ENCODE assay signal across 8 cellular contexts in genomic region chr20:31712564-31713311, GRCh38. TPM values are rescaled to one million over a fixed set of nuclear protein-coding genes. Genes with fewer than 3 reads are reported as not detected.
DNase-seq lines count a peak whose midpoint lies in the region; ATAC-seq and TF ChIP-seq lines count a peak whose summit lies in the region.

No MANE protein-coding gene starts in this region.

- H3K27ac Mint-ChIP-seq in T-helper 2 cell treated with Interferon-gamma antibody and Interleukin-4, amounts not matched to agents 5 μg/mL and 100 μg/mL, for 36 hours, result peak overlapping the region; percentile 60
- peak overlapping the region; percentile 65 to 99 for H3K27ac Mint-ChIP-seq in natural killer cell treated with Interleukin-12 subunit alpha and Interleukin-12 subunit beta and Interleukin-15 and Interleukin-18, amount 100 ng/mL, for 72 hours

- H3K4me3 ChIP-seq in WI38 (ENCODE audit: low read depth, low read length), result peak overlapping the region; percentile 51

- peak overlapping the region; percentile 1 for H3K4me3 Mint-ChIP-seq in T-helper 2 cell treated with Interferon-gamma antibody and Interleukin-4, amounts not matched to agents 5 μg/mL and 100 μg/mL, for 36 hours
- H3K4me3 Mint-ChIP-seq in natural killer cell treated with Interleukin-12 subunit alpha and Interleukin-12 subunit beta and Interleukin-15 and Interleukin-18, amount 100 ng/mL, for 72 hours, result peak overlapping the region; percentile 65

- no peak for ATAC-seq in natural killer cell treated with Interleukin-12 subunit alpha and Interleukin-12 subunit beta and Interleukin-15 and Interleukin-18, amount 100 ng/mL, for 72 hours
- no peak for ATAC-seq in HG03342 (IDR thresholded peaks at IDR 0.05; ENCODE audit: unreplicated experiment)
- ATAC-seq in GM19023 (IDR thresholded peaks at IDR 0.05; ENCODE audit: unreplicated experiment), result no peak

- no peak for TF ChIP-seq CTCF in WI38 (IDR thresholded peaks at IDR 0.05; ENCODE audit: low read depth, low read length)

- peaks cover 69% of the 10 kb centered on the region for H3K4me1 Mint-ChIP-seq in T-helper 2 cell treated with Interferon-gamma antibody and Interleukin-4, amounts not matched to agents 5 μg/mL and 100 μg/mL, for 36 hours (ENCODE audit: low read depth)
- peaks cover 82% of the 10 kb centered on the region in 2 donors for H3K4me1 Mint-ChIP-seq in natural killer cell treated with Interleukin-12 subunit alpha and Interleukin-12 subunit beta and Interleukin-15 and Interleukin-18, amount 100 ng/mL, for 72 hours (ENCODE audit: low read depth in 2 of 2)

- H3K27me3 Mint-ChIP-seq in T-helper 2 cell treated with Interferon-gamma antibody and Interleukin-4, amounts not matched to agents 5 μg/mL and 100 μg/mL, for 36 hours (ENCODE audit: low read depth), result no peaks in the 10 kb centered on the region
- H3K27me3 Mint-ChIP-seq in natural killer cell treated with Interleukin-12 subunit alpha and Interleukin-12 subunit beta and Interleukin-15 and Interleukin-18, amount 100 ng/mL, for 72 hours, result no peaks in the 10 kb centered on the region

- no peak for DNase-seq in T-helper 2 cell treated with Interferon-gamma antibody and Interleukin-4, amounts not matched to agents 5 μg/mL and 100 μg/mL, for 36 hours (ENCODE audit: low spot score)
- DNase-seq in T-helper 2 cell (no peak), fibroblast of the conjunctiva (ENCODE audit: low read depth) (peak; percentile 71), activated gamma-delta T cell treated with Interleukin-2 at 50 U/mL for 16 hours (no peak)
- DNase-seq in natural killer cell treated with Interleukin-12 subunit alpha and Interleukin-12 subunit beta and Interleukin-15 and Interleukin-18, amount 100 ng/mL, for 72 hours (ENCODE audit: low spot score), result no peak

- no peaks in the 10 kb centered on the region for H3K9me3 Mint-ChIP-seq in T-helper 2 cell treated with Interferon-gamma antibody and Interleukin-4, amounts not matched to agents 5 μg/mL and 100 μg/mL, for 36 hours
- H3K9me3 Mint-ChIP-seq in natural killer cell treated with Interleukin-12 subunit alpha and Interleukin-12 subunit beta and Interleukin-15 and Interleukin-18, amount 100 ng/mL, for 72 hours, result peaks cover 3% of the 10 kb centered on the region

- H3K36me3 Mint-ChIP-seq in T-helper 2 cell treated with Interferon-gamma antibody and Interleukin-4, amounts not matched to agents 5 μg/mL and 100 μg/mL, for 36 hours (ENCODE audit: low read depth), result peaks cover 64% of the 10 kb centered on the region
- H3K36me3 Mint-ChIP-seq in natural killer cell treated with Interleukin-12 subunit alpha and Interleukin-12 subunit beta and Interleukin-15 and Interleukin-18, amount 100 ng/mL, for 72 hours, result peaks cover 50% of the 10 kb centered on the region

RNA-seq across cellular contexts. Expression of gene BCL2L1, which starts 9.9 kb away (rescaled TPM):
- 100 to 1,000 TPM; 140 to 325 TPM for total RNA-seq in natural killer cell treated with Interleukin-12 subunit alpha and Interleukin-12 subunit beta and Interleukin-15 and Interleukin-18, amount 100 ng/mL, for 72 hours

RNA-seq across cellular contexts. Expression of gene TPX2, which starts 26.4 kb away (rescaled TPM):
- total RNA-seq in natural killer cell treated with Interleukin-12 subunit alpha and Interleukin-12 subunit beta and Interleukin-15 and Interleukin-18, amount 100 ng/mL, for 72 hours, result 100 to 1,000 TPM in 1 of 2 donors, 10 to 100 TPM in 1; 51.8 to 102 TPM
